Comparison of ENCODE assay signal across 9 cellular contexts in genomic region chr13:60369242-60369641, GRCh38. TPM values are rescaled to one million over a fixed set of nuclear protein-coding genes. Genes with fewer than 3 reads are reported as not detected.
DNase-seq lines count a peak whose midpoint lies in the region; ATAC-seq and TF ChIP-seq lines count a peak whose summit lies in the region.
"Had no signal": no experiment of that assay in that cellular context is flagged by ENCODE, and none has a peak within 500 bp of the region (broad histone marks: within the 10 kb centered on the region; RNA-seq: fewer than 3 reads in every experiment).

No MANE protein-coding gene starts in this region.

- TF ChIP-seq CTCF in GM12872 (IDR thresholded peaks at IDR 0.05; ENCODE audit: insufficient read depth, low read depth, low read length), result peak; percentile 44; the same call in 1 of the 3 replicates
- 0 out of 2 replicates have a peak, but pooled peaks have one; percentile 13 for TF ChIP-seq CTCF in WTC11 (IDR thresholded peaks at IDR 0.05)
- TF ChIP-seq CTCF in nephron progenitor cell (IDR thresholded peaks at IDR 0.05), result peak; percentile 31

- DNase-seq in WTC11 (ENCODE audit: low spot score), result no peak
- no peak for DNase-seq in nephron progenitor cell
- no peak for DNase-seq in activated T-cell treated with anti-CD3 and anti-CD28 coated beads, Interleukin-2, amount 50 U/mL, for 72 hours
- no peak for DNase-seq in posterior vena cava (ENCODE audit: low spot score)
- DNase-seq in NCI-H2227 treated with DMSO at 0.1 percent for 48 hours (lab: John Stamatoyannopoulos, UW), result no peak
- no peak for DNase-seq in NK-92 treated with Interleukin-12 subunit alpha and Interleukin-12 subunit beta, amount 100 ng/mL, for 24 hours (lab: John Stamatoyannopoulos, UW)
- DNase-seq: NCI-H187 treated with DMSO at 0.1 percent for 48 hours had no signal

- no peak overlapping the region for H3K27ac Mint-ChIP-seq in WTC11
- no peak overlapping the region for H3K27ac Mint-ChIP-seq in nephron progenitor cell
- H3K27ac Mint-ChIP-seq in activated T-cell treated with anti-CD3 and anti-CD28 coated beads, Interleukin-2, amount 50 U/mL, for 72 hours, result no peak overlapping the region

- no peaks in the 10 kb centered on the region for H3K27me3 Mint-ChIP-seq in WTC11 (ENCODE audit: low read depth)
- peaks cover 7% of the 10 kb centered on the region for H3K27me3 Mint-ChIP-seq in nephron progenitor cell (ENCODE audit: low read depth, poor library complexity)
- no peaks in the 10 kb centered on the region for H3K27me3 Mint-ChIP-seq in activated T-cell treated with anti-CD3 and anti-CD28 coated beads, Interleukin-2, amount 50 U/mL, for 72 hours (ENCODE audit: low read depth)

- ATAC-seq in HG02623 (IDR thresholded peaks at IDR 0.05; ENCODE audit: unreplicated experiment) (peak; percentile 47), WTC11 (peak; percentile 41; the same call in 1 of the 2 replicates)
- no peak for ATAC-seq in activated T-cell treated with anti-CD3 and anti-CD28 coated beads, Interleukin-2, amount 50 U/mL, for 72 hours (replicated peaks in 1 of 2)

- H3K4me1 Mint-ChIP-seq in WTC11 (no peaks in the 10 kb centered on the region), nephron progenitor cell (no peaks in the 10 kb centered on the region)
- H3K4me1 Mint-ChIP-seq in activated T-cell treated with anti-CD3 and anti-CD28 coated beads, Interleukin-2, amount 50 U/mL, for 72 hours (ENCODE audit: low read depth), result no peaks in the 10 kb centered on the region

- CTCF ChIA-PET in WTC11 (lab: Charles Lee), result interaction anchor here (1.0 to 1.5 kb wide), 4 partner anchors 9 to 62 kb away, joined by 3 to 7 read pairs (median 4); no protein-coding TSS in a partner anchor

- POLR2A ChIA-PET in WTC11 (lab: Charles Lee), result no interaction called here

- intact Hi-C loops in posterior vena cava (cut with DNase I), result no loop called here

- peaks cover 3% of the 10 kb centered on the region; the same call in 1 of the 2 replicates for H3K9me3 Mint-ChIP-seq in WTC11
- peaks cover 4% of the 10 kb centered on the region for H3K9me3 Mint-ChIP-seq in nephron progenitor cell
- peaks cover 2 to 3% of the 10 kb centered on the region in 2 donors for H3K9me3 Mint-ChIP-seq in activated T-cell treated with anti-CD3 and anti-CD28 coated beads, Interleukin-2, amount 50 U/mL, for 72 hours

- no peak overlapping the region for H3K4me3 Mint-ChIP-seq in WTC11
- H3K4me3 Mint-ChIP-seq in nephron progenitor cell, result no peak overlapping the region
- no peak overlapping the region for H3K4me3 Mint-ChIP-seq in activated T-cell treated with anti-CD3 and anti-CD28 coated beads, Interleukin-2, amount 50 U/mL, for 72 hours

- no peaks in the 10 kb centered on the region for H3K36me3 Mint-ChIP-seq in WTC11
- H3K36me3 Mint-ChIP-seq in nephron progenitor cell (ENCODE audit: low read depth), result no peaks in the 10 kb centered on the region
- no peaks in the 10 kb centered on the region for H3K36me3 Mint-ChIP-seq in activated T-cell treated with anti-CD3 and anti-CD28 coated beads, Interleukin-2, amount 50 U/mL, for 72 hours (ENCODE audit: insufficient read depth in 2 of 2)

TF ChIP-seq in WTC11, 78 proteins besides CTCF, POLR2A, EP300 and RAD21:
- TF ChIP-seq IRF2 (CRISPR knock-in tag; IDR thresholded peaks at IDR 0.05; ENCODE audit: borderline replicate concordance, low read depth), result no peak

RNA-seq across cellular contexts. Expression of gene TDRD3, which starts 27.8 kb away (rescaled TPM):
- 16.1 to 19.5 TPM (median 16.9 TPM) in 3 replicates for total RNA-seq in WTC11 (2021)
- 10 to 100 TPM; 15.9 to 18.9 TPM for total RNA-seq in activated T-cell treated with anti-CD3 and anti-CD28 coated beads, Interleukin-2, amount 50 U/mL, for 72 hours
- total RNA-seq in posterior vena cava, result 10 to 100 TPM; 31.9 to 32.3 TPM

Comparison
In these comparisons a context has a peak if more than half of its experiments do, and no peak if none do; other contexts are left out.
1. ATAC-seq: peak in HG02623 (single experiment) and WTC11 (single experiment); none in activated T-cell treated with anti-CD3 and anti-CD28 coated beads, Interleukin-2, amount 50 U/mL, for 72 hours (0 of 2).
2. Peak in every context shown above with its lines, with median percentiles within 50 percentile points of each other: CTCF ChIP-seq.